Comparison of ENCODE assay signal across 11 cellular contexts in the genomic region with DNA sequence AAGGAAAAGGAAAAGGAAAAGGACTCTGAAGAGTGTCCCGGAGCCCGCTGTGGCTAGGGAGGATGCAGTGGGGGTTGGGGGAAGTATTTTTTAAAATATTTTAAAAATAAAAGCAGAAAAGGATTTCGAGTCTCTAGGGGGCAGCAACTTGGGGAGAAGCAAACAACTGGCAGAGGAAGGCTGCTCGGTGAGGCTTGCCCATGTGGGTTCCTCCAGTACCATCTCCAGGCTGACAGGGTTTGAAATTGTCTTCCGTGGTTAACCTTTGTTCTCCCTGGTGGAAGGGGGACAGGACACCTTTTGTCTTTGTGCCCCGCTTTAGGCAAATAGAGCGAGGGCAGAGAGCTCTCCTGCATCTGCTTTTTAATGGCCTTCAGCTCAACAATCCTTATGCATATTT.
A peak's percentile ranks its signal among the peaks of the same experiment; 100 is the strongest.
DNase-seq lines count a peak whose midpoint lies in the region; ATAC-seq and TF ChIP-seq lines count a peak whose summit lies in the region.
"Had no signal": no experiment of that assay in that cellular context is flagged by ENCODE, and none has a peak within 500 bp of the region (broad histone marks: within the 10 kb centered on the region; RNA-seq: fewer than 3 reads in every experiment).

No MANE protein-coding gene starts in this region.

- peak overlapping the region; percentile 71 for H3K4me2 ChIP-seq in Karpas-422 (ENCODE audit: low read depth, low read length, poor library complexity, severe bottlenecking)

- POLR2A ChIA-PET in CD8-positive, alpha-beta T cell (lab: Charles Lee): interaction anchor here (0.6 to 1.4 kb wide), 5 partner anchors 8 to 119 kb away, joined by 3 to 7 read pairs (median 3); no protein-coding TSS in a partner anchor
- POLR2A ChIA-PET in GM10248 (lab: Yijun Ruan, JAX): interaction anchor here (0.9 kb wide), 1 partner anchor 38 kb away, joined by 3 read pairs; no protein-coding TSS in a partner anchor

- H3K9ac ChIP-seq in Karpas-422 (ENCODE audit: low read length) (no peak overlapping the region), mucosa of stomach (ENCODE audit: low read length) (peak overlapping the region; percentile 37)

- H3K36me3 ChIP-seq in CD8-positive, alpha-beta T cell (ENCODE audit: insufficient read depth, low read length): no peaks in the 10 kb centered on the region
- no peaks in the 10 kb centered on the region for H3K36me3 ChIP-seq in Karpas-422 (ENCODE audit: insufficient read depth, low read length)
- no peaks in the 10 kb centered on the region for H3K36me3 ChIP-seq in mucosa of stomach (ENCODE audit: control insufficient read depth, insufficient read depth, low read length)
- H3K36me3 ChIP-seq: SJSA1 had no signal

- H3K27me3 Mint-ChIP-seq in CD8-positive, alpha-beta T cell (ENCODE audit: low read depth): no peaks in the 10 kb centered on the region

- no peaks in the 10 kb centered on the region for H3K9me3 Mint-ChIP-seq in CD8-positive, alpha-beta T cell
- H3K9me3 Mint-ChIP-seq: neural crest cell had no signal

- H3K36me3 Mint-ChIP-seq in CD8-positive, alpha-beta T cell: no peaks in the 10 kb centered on the region

- H4K20me1 ChIP-seq in Karpas-422 (ENCODE audit: insufficient read depth, low read depth, low read length): peaks cover 6% of the 10 kb centered on the region; the same call in 1 of the 2 replicates

- ATAC-seq in CD8-positive, alpha-beta T cell: no peak
- ATAC-seq in GM19328 (IDR thresholded peaks at IDR 0.05; ENCODE audit: unreplicated experiment) (no peak), GM19395 (IDR thresholded peaks at IDR 0.05; ENCODE audit: unreplicated experiment) (no peak)

- H3K27ac Mint-ChIP-seq in CD8-positive, alpha-beta T cell: peak overlapping the region; percentile 95

- CTCF ChIA-PET in CD8-positive, alpha-beta T cell (lab: Charles Lee): interaction anchor here (0.5 to 12.5 kb wide), 10 partner anchors 9 to 184 kb away, joined by 3 to 233 read pairs (median 4); no protein-coding TSS in a partner anchor
- CTCF ChIA-PET in GM10248 (lab: Yijun Ruan, JAX): interaction anchor here (1.2 to 10.3 kb wide), 10 partner anchors 9 to 488 kb away, joined by 3 to 115 read pairs (median 4); no protein-coding TSS in a partner anchor

- in situ Hi-C loops in astrocyte of the cerebellum (cut with HindIII; ENCODE audit: low sequenced_read_pairs): no loop called here

- peak; percentile 18 for TF ChIP-seq CTCF in CD8-positive, alpha-beta T cell (IDR thresholded peaks at IDR 0.05)
- TF ChIP-seq CTCF in astrocyte of the cerebellum (IDR thresholded peaks at IDR 0.05; ENCODE audit: low read depth, low read length, missing control alignments) (peak; percentile 14), GM10248 (IDR thresholded peaks at IDR 0.05; ENCODE audit: control extremely low read depth, extremely low read depth, low read depth, missing control alignments) (no peak)

- no peaks in the 10 kb centered on the region for H3K79me2 ChIP-seq in Karpas-422 (ENCODE audit: low read length)

- peaks cover 60% of the 10 kb centered on the region for H3K4me1 ChIP-seq in CD8-positive, alpha-beta T cell (ENCODE audit: insufficient read depth, low read length)
- H3K4me1 ChIP-seq in Karpas-422 (ENCODE audit: low read length) (peaks cover 56% of the 10 kb centered on the region), mucosa of stomach (ENCODE audit: control insufficient read depth, insufficient read depth, low read length) (peaks cover 56% of the 10 kb centered on the region)

- intact Hi-C loops in CD8-positive, alpha-beta T cell (cut with DNase I, micrococcal nuclease): loop anchor here (5.0 kb wide), 5 partner anchors 380 to 1105 kb away; a partner anchor contains a TSS

- no peaks in the 10 kb centered on the region for H3K9me3 ChIP-seq in CD8-positive, alpha-beta T cell (ENCODE audit: low read length)
- H3K9me3 ChIP-seq in Karpas-422 (ENCODE audit: low read length): no peaks in the 10 kb centered on the region
- no peaks in the 10 kb centered on the region for H3K9me3 ChIP-seq in mucosa of stomach (ENCODE audit: control insufficient read depth, low read length)
- H3K9me3 ChIP-seq: SJSA1 had no signal

- peak overlapping the region; percentile 8 for H3K4me3 Mint-ChIP-seq in CD8-positive, alpha-beta T cell
- H3K4me3 Mint-ChIP-seq: neural crest cell had no signal

- peaks cover 71% of the 10 kb centered on the region for H3K4me1 Mint-ChIP-seq in CD8-positive, alpha-beta T cell (ENCODE audit: low read depth)

- DNase-seq in CD8-positive, alpha-beta T cell: peak in 2 of 7 experiments; percentile 23 to 45
- DNase-seq in Karpas-422: no peak
- no peak for DNase-seq in astrocyte of the cerebellum (ENCODE audit: low read depth)
- DNase-seq in middle frontal gyrus (ENCODE audit: extremely low spot score, low spot score): no peak
- DNase-seq in GM10248 (ENCODE audit: extremely low spot score): no peak

- H3K27ac ChIP-seq in CD8-positive, alpha-beta T cell (ENCODE audit: low read depth, low read length): no peak overlapping the region
- no peak overlapping the region for H3K27ac ChIP-seq in Karpas-422 (ENCODE audit: low read length)

- no peak overlapping the region for H2AFZ ChIP-seq in Karpas-422 (ENCODE audit: low read length)

- H3K27me3 ChIP-seq in CD8-positive, alpha-beta T cell (ENCODE audit: insufficient read depth, low read length): no peaks in the 10 kb centered on the region
- H3K27me3 ChIP-seq in Karpas-422 (ENCODE audit: low read length) (no peaks in the 10 kb centered on the region), mucosa of stomach (ENCODE audit: control insufficient read depth, insufficient read depth, low read length) (no peaks in the 10 kb centered on the region)
- H3K27me3 ChIP-seq: dorsolateral prefrontal cortex, SJSA1 had no signal

- H3K4me3 ChIP-seq in CD8-positive, alpha-beta T cell (ENCODE audit: low read depth, low read length): no peak overlapping the region
- H3K4me3 ChIP-seq in Karpas-422 (ENCODE audit: low read length) (no peak overlapping the region), astrocyte of the cerebellum (ENCODE audit: low read depth, low read length) (no peak overlapping the region), mucosa of stomach (ENCODE audit: low read length) (no peak overlapping the region)
- H3K4me3 ChIP-seq: dorsolateral prefrontal cortex, SJSA1 had no signal

- no peaks in the 10 kb centered on the region for H3K9me2 ChIP-seq in Karpas-422 (replicated peaks; ENCODE audit: insufficient read depth, low read length)
